In the genomic region with DNA sequence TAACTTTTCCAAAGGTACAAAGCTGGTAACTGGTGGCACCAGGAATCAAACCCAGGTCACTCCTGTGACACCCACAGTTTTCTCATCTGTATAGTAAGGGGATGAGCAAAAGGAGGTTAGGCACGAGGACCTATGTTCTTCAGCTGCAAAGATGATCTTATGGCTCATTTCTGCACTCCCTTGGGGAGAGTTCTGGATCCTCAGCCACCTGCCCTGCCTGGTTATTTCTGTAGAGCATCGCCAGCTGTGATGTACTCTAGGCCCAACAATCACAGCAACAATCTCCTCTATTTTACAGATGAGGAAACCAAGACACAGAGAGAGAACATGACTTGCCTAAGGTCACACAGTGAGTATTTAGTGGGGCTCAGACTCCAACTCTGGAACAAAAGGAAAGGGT, we compare ENCODE assay signal across 26 cellular contexts.
"Had no signal": no experiment of that assay in that cellular context is flagged by ENCODE, and none has a peak within 500 bp of the region (broad histone marks: within the 10 kb centered on the region; RNA-seq: fewer than 3 reads in every experiment).

No MANE protein-coding gene starts in this region.

- H3K36me3 Mint-ChIP-seq: mesothelial cell of epicardium; naive B cell; natural killer cell treated with Interleukin-12 subunit alpha and Interleukin-12 subunit beta and Interleukin-15 and Interleukin-18, amount 100 ng/mL, for 72 hours; type B pancreatic cell had no signal

- H3K4me3 ChIP-seq: hepatocyte, left ventricle myocardium inferior, lung, pancreas, prostate gland, skin epidermis, suprapubic skin, thoracic aorta, tibial nerve, uterus had no signal

- ATAC-seq: natural killer cell treated with Interleukin-12 subunit alpha and Interleukin-12 subunit beta and Interleukin-15 and Interleukin-18, amount 100 ng/mL, for 72 hours; pancreas; right cardiac atrium; sciatic nerve had no signal

- H3K36me3 ChIP-seq: left ventricle myocardium inferior, pancreas, prostate gland, suprapubic skin, thoracic aorta, uterus had no signal

- H2AFZ ChIP-seq: hepatocyte had no signal

- H3K9me3 Mint-ChIP-seq: naive B cell; natural killer cell treated with Interleukin-12 subunit alpha and Interleukin-12 subunit beta and Interleukin-15 and Interleukin-18, amount 100 ng/mL, for 72 hours; stimulated activated naive CD8-positive, alpha-beta T cell treated with anti-CD3 and anti-CD28 coated beads, Interleukin-15, Interleukin-2, amounts not matched to agents 100 ng/mL and 50 ng/mL, for 24 hours; type B pancreatic cell had no signal

- H3K9me3 ChIP-seq: left ventricle myocardium inferior, pancreas, prostate gland, suprapubic skin, thoracic aorta, tibial nerve, uterus had no signal

- H3K4me1 ChIP-seq: prostate gland had no signal

- DNase-seq: islet precursor cell; left ventricle myocardium inferior; mesendoderm; naive B cell; pancreas; posterior cingulate gyrus; retina; right cardiac atrium; stimulated activated CD4-positive, alpha-beta T cell treated with anti-CD3 and anti-CD28 coated beads, Interleukin-12 subunit alpha, Interleukin-12 subunit beta, amount 100 ng/mL, for 4 hours; stimulated activated CD4-positive, alpha-beta T cell treated with anti-CD3 and anti-CD28 coated beads, Interleukin-15, amount 100 ng/mL, for 24 hours; stimulated activated CD4-positive, alpha-beta T cell treated with anti-CD3 and anti-CD28 coated beads, Interleukin-2, amount 100 ng/mL, for 24 hours; stimulated activated CD4-positive, alpha-beta T cell treated with anti-CD3 and anti-CD28 coated beads, Interleukin-4, amount 100 ng/mL, for 1 hour; stimulated activated naive CD4-positive, alpha-beta T cell; uterus had no signal

- H3K79me2 ChIP-seq: hepatocyte had no signal

- H3K27me3 ChIP-seq: hepatocyte, pancreas, suprapubic skin, tibial nerve, uterus had no signal

- H3K4me2 ChIP-seq: hepatocyte had no signal

- H3K27ac Mint-ChIP-seq: mesothelial cell of epicardium; natural killer cell treated with Interleukin-12 subunit alpha and Interleukin-12 subunit beta and Interleukin-15 and Interleukin-18, amount 100 ng/mL, for 72 hours; stimulated activated naive CD8-positive, alpha-beta T cell treated with anti-CD3 and anti-CD28 coated beads, Interleukin-15, Interleukin-2, amounts not matched to agents 100 ng/mL and 50 ng/mL, for 24 hours; type B pancreatic cell had no signal

- H3K27ac ChIP-seq: hepatocyte, left ventricle myocardium inferior, pancreas, prostate gland, skin epidermis, suprapubic skin, thoracic aorta, tibial nerve, uterus had no signal

- H3K4me3 Mint-ChIP-seq: mesothelial cell of epicardium; naive B cell; natural killer cell treated with Interleukin-12 subunit alpha and Interleukin-12 subunit beta and Interleukin-15 and Interleukin-18, amount 100 ng/mL, for 72 hours; stimulated activated naive CD8-positive, alpha-beta T cell treated with anti-CD3 and anti-CD28 coated beads, Interleukin-15, Interleukin-2, amounts not matched to agents 100 ng/mL and 50 ng/mL, for 24 hours; type B pancreatic cell had no signal
